8 cellular contexts compared by ENCODE assay signal in the genomic region with DNA sequence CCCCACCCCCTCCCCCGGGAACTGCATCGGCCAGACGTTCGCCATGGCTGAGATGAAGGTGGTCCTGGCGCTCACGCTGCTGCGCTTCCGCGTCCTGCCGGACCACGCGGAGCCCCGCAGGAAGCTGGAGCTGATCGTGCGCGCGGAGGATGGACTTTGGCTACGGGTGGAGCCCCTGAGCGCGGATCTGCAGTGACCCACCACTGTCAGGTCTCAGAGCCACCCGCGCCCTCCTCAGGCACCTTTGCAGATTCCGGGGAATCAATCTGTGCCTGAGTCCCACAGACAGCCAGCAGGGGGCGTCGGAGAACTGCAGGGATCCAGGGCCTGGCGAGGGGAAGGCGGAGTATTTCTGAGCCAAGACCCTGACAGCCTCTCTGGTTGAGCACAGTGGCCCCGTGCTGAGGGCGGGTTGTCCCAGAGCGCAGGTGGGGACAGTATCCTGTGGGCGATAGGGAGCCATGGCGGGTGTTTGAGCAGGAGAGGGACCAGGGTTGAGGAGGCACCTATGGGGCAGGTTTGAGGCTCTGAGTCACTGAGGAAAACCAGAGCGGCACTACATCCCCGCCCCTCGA. TPM values are rescaled to one million over a fixed set of nuclear protein-coding genes. Genes with fewer than 3 reads are reported as not detected.
DNase-seq lines count a peak whose midpoint lies in the region; ATAC-seq and TF ChIP-seq lines count a peak whose summit lies in the region.

No MANE protein-coding gene starts in this region.

- peaks cover 9% of the 10 kb centered on the region for H3K27me3 Mint-ChIP-seq in activated naive CD4-positive, alpha-beta T cell treated with anti-CD3 and anti-CD28 coated beads for 36 hours (ENCODE audit: low read depth)
- H3K27me3 Mint-ChIP-seq in glutamatergic neuron (ENCODE audit: unreplicated experiment) (peaks cover 2% of the 10 kb centered on the region), progenitor cell of endocrine pancreas (no peaks in the 10 kb centered on the region)

- ATAC-seq in SK-N-SH treated with all-trans-retinoic acid at 6 μM for 48 hours (peak; percentile 98), HG03565 (IDR thresholded peaks at IDR 0.05; ENCODE audit: unreplicated experiment) (no peak)

- H3K36me3 Mint-ChIP-seq in activated naive CD4-positive, alpha-beta T cell treated with anti-CD3 and anti-CD28 coated beads for 36 hours (ENCODE audit: low read depth), result no peaks in the 10 kb centered on the region
- H3K36me3 Mint-ChIP-seq in glutamatergic neuron (ENCODE audit: unreplicated experiment), result no peaks in the 10 kb centered on the region
- peaks cover 1% of the 10 kb centered on the region for H3K36me3 Mint-ChIP-seq in progenitor cell of endocrine pancreas (ENCODE audit: insufficient read depth)

- peak; percentile 67 for DNase-seq in Caki2 (ENCODE audit: low read depth)
- DNase-seq in Jurkat, Clone E6-1 (ENCODE audit: low read depth, low spot score), result peak; percentile 70
- peak; percentile 92 for DNase-seq in activated naive CD4-positive, alpha-beta T cell treated with anti-CD3 and anti-CD28 coated beads for 36 hours
- DNase-seq in glutamatergic neuron, result peak; percentile 95
- no peak for DNase-seq in progenitor cell of endocrine pancreas (ENCODE audit: low spot score, unreplicated experiment)
- DNase-seq in ureter (ENCODE audit: low spot score), result peak; percentile 85

- CTCF ChIA-PET in activated naive CD4-positive, alpha-beta T cell treated with anti-CD3 and anti-CD28 coated beads for 36 hours (lab: Charles Lee), result interaction anchor here (0.6 kb wide), 1 partner anchor 18 kb away, joined by 3 read pairs; no protein-coding TSS in a partner anchor

- TF ChIP-seq CTCF in glutamatergic neuron (IDR thresholded peaks at IDR 0.05; ENCODE audit: partially characterized antibody, unreplicated experiment) (peak; percentile 95), progenitor cell of endocrine pancreas (IDR thresholded peaks at IDR 0.05; ENCODE audit: unreplicated experiment) (peak; percentile 37)

- peaks cover 5% of the 10 kb centered on the region for H3K4me1 Mint-ChIP-seq in activated naive CD4-positive, alpha-beta T cell treated with anti-CD3 and anti-CD28 coated beads for 36 hours (ENCODE audit: low read depth)
- no peaks in the 10 kb centered on the region for H3K4me1 Mint-ChIP-seq in glutamatergic neuron (ENCODE audit: low read depth, unreplicated experiment)
- H3K4me1 Mint-ChIP-seq in progenitor cell of endocrine pancreas (ENCODE audit: low read depth), result no peaks in the 10 kb centered on the region

- H3K4me3 ChIP-seq in Jurkat, Clone E6-1 (ENCODE audit: low read length), result peak overlapping the region; percentile 35

- in situ Hi-C loops in Caki2 (cut with HindIII; ENCODE audit: low pct_unique_long_range_greater_than_20kb, low sequenced_read_pairs), result no loop called here

- peak overlapping the region; percentile 15 for H3K4me3 Mint-ChIP-seq in activated naive CD4-positive, alpha-beta T cell treated with anti-CD3 and anti-CD28 coated beads for 36 hours
- H3K4me3 Mint-ChIP-seq in glutamatergic neuron (ENCODE audit: unreplicated experiment) (peak overlapping the region; percentile 65), progenitor cell of endocrine pancreas (ENCODE audit: low read depth) (no peak overlapping the region)

- intact Hi-C loops in activated naive CD4-positive, alpha-beta T cell treated with anti-CD3 and anti-CD28 coated beads for 36 hours (cut with micrococcal nuclease), result no loop called here

- no peaks in the 10 kb centered on the region for H3K9me3 Mint-ChIP-seq in activated naive CD4-positive, alpha-beta T cell treated with anti-CD3 and anti-CD28 coated beads for 36 hours
- no peaks in the 10 kb centered on the region for H3K9me3 Mint-ChIP-seq in glutamatergic neuron (ENCODE audit: unreplicated experiment)
- H3K9me3 Mint-ChIP-seq in progenitor cell of endocrine pancreas (ENCODE audit: low read depth), result peaks cover 24% of the 10 kb centered on the region

- H3K27ac Mint-ChIP-seq in activated naive CD4-positive, alpha-beta T cell treated with anti-CD3 and anti-CD28 coated beads for 36 hours, result no peak overlapping the region
- H3K27ac Mint-ChIP-seq in glutamatergic neuron (ENCODE audit: unreplicated experiment) (no peak overlapping the region), progenitor cell of endocrine pancreas (no peak overlapping the region)

TF ChIP-seq in SK-N-SH treated with all-trans-retinoic acid at 6 μM for 48 hours, 23 proteins besides CTCF, POLR2A, EP300 and RAD21 (continues in another document):
- TF ChIP-seq GLIS3 (CRISPR knock-in tag; IDR thresholded peaks at IDR 0.05), result no peak
- no peak for TF ChIP-seq CSDC2 (CRISPR knock-in tag; IDR thresholded peaks at IDR 0.05)
- no peak for TF ChIP-seq BACH2 (CRISPR knock-in tag; IDR thresholded peaks at IDR 0.05; ENCODE audit: borderline replicate concordance)
- no peak for TF ChIP-seq ISL1 (CRISPR knock-in tag; IDR thresholded peaks at IDR 0.05)
- TF ChIP-seq ARNTL (CRISPR knock-in tag; IDR thresholded peaks at IDR 0.05; ENCODE audit: borderline replicate concordance, low read depth), result no peak
- TF ChIP-seq ZNF8 (CRISPR knock-in tag; IDR thresholded peaks at IDR 0.05), result no peak
- no peak for TF ChIP-seq ZFP30 (CRISPR knock-in tag; IDR thresholded peaks at IDR 0.05)
- TF ChIP-seq ZC3H10 (CRISPR knock-in tag; IDR thresholded peaks at IDR 0.05), result no peak
- no peak for TF ChIP-seq OSR1 (CRISPR knock-in tag; IDR thresholded peaks at IDR 0.05)
- TF ChIP-seq ESRRG (CRISPR knock-in tag; IDR thresholded peaks at IDR 0.05), result no peak
- TF ChIP-seq TOX (CRISPR knock-in tag; IDR thresholded peaks at IDR 0.05; ENCODE audit: borderline replicate concordance), result no peak
- TF ChIP-seq PPARA (CRISPR knock-in tag; IDR thresholded peaks at IDR 0.05; ENCODE audit: borderline replicate concordance), result no peak
- TF ChIP-seq, protein P1, sequence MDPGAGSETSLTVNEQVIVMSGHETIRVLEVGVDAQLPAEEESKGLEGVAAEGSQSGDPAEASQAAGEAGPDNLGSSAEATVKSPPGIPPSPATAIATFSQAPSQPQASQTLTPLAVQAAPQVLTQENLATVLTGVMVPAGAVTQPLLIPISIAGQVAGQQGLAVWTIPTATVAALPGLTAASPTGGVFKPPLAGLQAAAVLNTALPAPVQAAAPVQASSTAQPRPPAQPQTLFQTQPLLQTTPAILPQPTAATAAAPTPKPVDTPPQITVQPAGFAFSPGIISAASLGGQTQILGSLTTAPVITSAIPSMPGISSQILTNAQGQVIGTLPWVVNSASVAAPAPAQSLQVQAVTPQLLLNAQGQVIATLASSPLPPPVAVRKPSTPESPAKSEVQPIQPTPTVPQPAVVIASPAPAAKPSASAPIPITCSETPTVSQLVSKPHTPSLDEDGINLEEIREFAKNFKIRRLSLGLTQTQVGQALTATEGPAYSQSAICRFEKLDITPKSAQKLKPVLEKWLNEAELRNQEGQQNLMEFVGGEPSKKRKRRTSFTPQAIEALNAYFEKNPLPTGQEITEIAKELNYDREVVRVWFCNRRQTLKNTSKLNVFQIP (CRISPR knock-in tag; IDR thresholded peaks at IDR 0.05; ENCODE audit: borderline replicate concordance, low read depth), result no peak
- no peak for TF ChIP-seq ZNF70 (CRISPR knock-in tag; IDR thresholded peaks at IDR 0.05)
- TF ChIP-seq RARB (CRISPR knock-in tag; IDR thresholded peaks at IDR 0.05), result no peak
- no peak for TF ChIP-seq PATZ1 (CRISPR knock-in tag; IDR thresholded peaks at IDR 0.05; ENCODE audit: borderline replicate concordance)

RNA-seq across cellular contexts. Expression of gene CYP4F8, which starts 30.4 kb away (rescaled TPM):
- total RNA-seq in Caki2 (2014; rRNA removed; shearing (Covaris generic); ENCODE audit: low replicate concordance), result 0.24 TPM in 1 of 2 replicates, not detected in the other
- polyA plus RNA-seq in Jurkat, Clone E6-1 (2012; ENCODE audit: insufficient read depth, insufficient read length), result not detected
- not detected for total RNA-seq in activated naive CD4-positive, alpha-beta T cell treated with anti-CD3 and anti-CD28 coated beads for 36 hours
- total RNA-seq in glutamatergic neuron (ENCODE audit: unreplicated experiment), result not detected
- not detected in 2 replicates for total RNA-seq in progenitor cell of endocrine pancreas
- total RNA-seq in ureter, result 21.6 TPM

RNA-seq across cellular contexts. Expression of gene CYP4F3, which starts 56.1 kb away (rescaled TPM):
- 38.1 and 38.5 TPM in 2 replicates for total RNA-seq in Caki2 (2014; rRNA removed; shearing (Covaris generic); ENCODE audit: low replicate concordance)
- polyA plus RNA-seq in Jurkat, Clone E6-1 (2012; ENCODE audit: insufficient read depth, insufficient read length), result not detected
- under 1 TPM; 0.62 to 0.76 TPM for total RNA-seq in activated naive CD4-positive, alpha-beta T cell treated with anti-CD3 and anti-CD28 coated beads for 36 hours
- total RNA-seq in glutamatergic neuron (ENCODE audit: unreplicated experiment) (not detected), progenitor cell of endocrine pancreas (not detected in 2 replicates), ureter (10.7 TPM)

Comparison
In these comparisons a context has a peak if more than half of its experiments do, and no peak if none do; other contexts are left out.
1. RNA of gene CYP4F8, which starts 30.4 kb away (total RNA-seq): 21.6 TPM in ureter (single experiment); 0.24 TPM in Caki2, not detected in activated naive CD4-positive, alpha-beta T cell treated with anti-CD3 and anti-CD28 coated beads for 36 hours, not detected in glutamatergic neuron (single experiment) and not detected in progenitor cell of endocrine pancreas; every median in the first group is over 10 times any median in the second.